Comparison of ENCODE assay signal across 10 cellular contexts in genomic region chr5:160903076-160903475, GRCh38. TPM values are rescaled to one million over a fixed set of nuclear protein-coding genes. Genes with fewer than 3 reads are reported as not detected.
"Had no signal": no experiment of that assay in that cellular context is flagged by ENCODE, and none has a peak within 500 bp of the region (broad histone marks: within the 10 kb centered on the region; RNA-seq: fewer than 3 reads in every experiment).

No MANE protein-coding gene starts in this region.

- H3K9me3 ChIP-seq: HAP-1 had no signal

- H3K4me3 ChIP-seq: HAP-1 had no signal

- H3K4me1 ChIP-seq: HAP-1 had no signal

- H3K4me1 Mint-ChIP-seq: IgD-negative memory B cell had no signal

- H3K27ac Mint-ChIP-seq: HFFc6, IgD-negative memory B cell had no signal

- DNase-seq: GOT3, H7, HFFc6, KBM-7 had no signal

- ATAC-seq: HCT116, HepG2 had no signal

- H3K4me3 Mint-ChIP-seq: HFFc6, IgD-negative memory B cell had no signal

- H3K36me3 ChIP-seq: HAP-1 had no signal

- H3K9me3 Mint-ChIP-seq: IgD-negative memory B cell had no signal

- H3K27ac ChIP-seq: HL-60 had no signal

RNA-seq across cellular contexts. Expression of gene ATP10B, which starts 51.1 kb away (rescaled TPM):
- total RNA-seq: HepG2, HFFc6, HT1080 had no signal
- polyA plus RNA-seq: HepG2 had no signal
